8 cellular contexts compared by ENCODE assay signal in genomic region chr16:5615868-5616642, GRCh38.
A peak's percentile ranks its signal among the peaks of the same experiment; 100 is the strongest.
DNase-seq lines count a peak whose midpoint lies in the region; ATAC-seq and TF ChIP-seq lines count a peak whose summit lies in the region.

No MANE protein-coding gene starts in this region.

- intact Hi-C loops in A673 (cut with micrococcal nuclease; ENCODE audit: unreplicated experiment): loop anchor here (10.0 kb wide), 1 partner anchor 1029 kb away; no protein-coding TSS in a partner anchor

- BruUV-seq in A673 (replicated peaks; lab: Mats Ljungman, UMichigan): no TSS peak

- POLR2A ChIA-PET in A673 (lab: Charles Lee; ENCODE audit: low non-redundant PET): no interaction called here

- peak; percentile 87 for TF ChIP-seq CTCF in A673 (conservative IDR thresholded peaks at IDR 0.05; ENCODE audit: low read depth, low read length)
- peak; percentile 78 for TF ChIP-seq CTCF in GM12872 (IDR thresholded peaks at IDR 0.05; ENCODE audit: insufficient read depth, low read depth, low read length)
- TF ChIP-seq CTCF in LNCaP clone FGC (IDR thresholded peaks at IDR 0.05; ENCODE audit: control insufficient read depth, extremely low read depth, insufficient read depth): peak; percentile 81
- peak; percentile 68 for TF ChIP-seq CTCF in VCaP (conservative IDR thresholded peaks at IDR 0.05)
- TF ChIP-seq CTCF in fibroblast of mammary gland (conservative IDR thresholded peaks at IDR 0.05; ENCODE audit: control insufficient read depth, insufficient read depth, low read depth, low read length): peak; percentile 39

- no peaks in the 10 kb centered on the region for H3K4me1 ChIP-seq in A673 (ENCODE audit: insufficient read depth, low read length, poor library complexity, severe bottlenecking)

- DNase-seq in A673 (ENCODE audit: low spot score): peak; percentile 77
- peak; percentile 6 for DNase-seq in LNCaP clone FGC (ENCODE audit: low read depth)
- DNase-seq in fibroblast of mammary gland (ENCODE audit: low read depth): peak; percentile 16
- DNase-seq in nucleus accumbens (lab: John Stamatoyannopoulos, UW): peak in 49 of 56 donors; percentile 1 to 78 (median 36)
- no peak for DNase-seq in 8988T

- H3K36me3 ChIP-seq in A673 (ENCODE audit: insufficient read depth, low read length, poor library complexity, severe bottlenecking): no peaks in the 10 kb centered on the region

- ATAC-seq in GM21528 (IDR thresholded peaks at IDR 0.05; ENCODE audit: low FRiP score, unreplicated experiment): no peak

- H3K27me3 ChIP-seq in A673 (replicated peaks; ENCODE audit: insufficient read depth, low read depth, low read length, poor library complexity): no peaks in the 10 kb centered on the region

- CTCF ChIA-PET in A673 (lab: Charles Lee): interaction anchor here (0.6 to 1.3 kb wide), 5 partner anchors 9 to 320 kb away, joined by 3 to 6 read pairs (median 4); no protein-coding TSS in a partner anchor

- H3K9me3 ChIP-seq in A673 (ENCODE audit: low read depth, low read length, poor library complexity, severe bottlenecking): no peaks in the 10 kb centered on the region

- H3K27ac ChIP-seq in A673 (ENCODE audit: low read depth, low read length, poor library complexity, severe bottlenecking): no peak overlapping the region
- no peak overlapping the region for H3K27ac ChIP-seq in VCaP

- H3K4me3 ChIP-seq in A673 (ENCODE audit: low read depth, low read length, poor library complexity, severe bottlenecking) (no peak overlapping the region), LNCaP clone FGC (ENCODE audit: low read depth, low read length) (no peak overlapping the region), fibroblast of mammary gland (ENCODE audit: control insufficient read depth, low read depth, low read length) (no peak overlapping the region)
